ENCODE assay signal across 10 cellular contexts in genomic region chr11:9001736-9002135, GRCh38. TPM values are rescaled to one million over a fixed set of nuclear protein-coding genes. Genes with fewer than 3 reads are reported as not detected.
DNase-seq lines count a peak whose midpoint lies in the region; ATAC-seq and TF ChIP-seq lines count a peak whose summit lies in the region.
"Had no signal": no experiment of that assay in that cellular context is flagged by ENCODE, and none has a peak within 500 bp of the region (broad histone marks: within the 10 kb centered on the region; RNA-seq: fewer than 3 reads in every experiment).

No MANE protein-coding gene starts in this region.

- intact Hi-C loops in activated T-helper 1 cell treated with anti-CD3 and anti-CD28 coated beads, Interleukin-12 subunit alpha, Interleukin-12 subunit beta, Interleukin-2, Interleukin-4 antibody, amounts not matched to agents 30 ng/mL and 10 ng/mL and 1 ng/mL, durations not matched to agents 14 hours and 24 hours and 36 hours (cut with micrococcal nuclease) = loop anchor here (1.0 to 10.0 kb wide), 13 partner anchors 15 to 1293 kb away; partner anchors contain the start of genes IPO7, RPL27A, SBF2 and TMEM41B
- intact Hi-C loops in left lung (cut with DNase I) = no loop called here

- ATAC-seq in left lung = peak; percentile 70
- no peak for ATAC-seq in GM18519 (IDR thresholded peaks at IDR 0.05; ENCODE audit: low FRiP score, unreplicated experiment)

- H3K4me1 Mint-ChIP-seq in activated T-helper 1 cell treated with anti-CD3 and anti-CD28 coated beads, Interleukin-12 subunit alpha, Interleukin-12 subunit beta, Interleukin-2, Interleukin-4 antibody, amounts not matched to agents 30 ng/mL and 10 ng/mL and 1 ng/mL, durations not matched to agents 14 hours and 24 hours and 36 hours (ENCODE audit: low read depth) = peaks cover 31% of the 10 kb centered on the region

- H3K9me3 Mint-ChIP-seq in activated T-helper 1 cell treated with anti-CD3 and anti-CD28 coated beads, Interleukin-12 subunit alpha, Interleukin-12 subunit beta, Interleukin-2, Interleukin-4 antibody, amounts not matched to agents 30 ng/mL and 10 ng/mL and 1 ng/mL, durations not matched to agents 14 hours and 24 hours and 36 hours = no peaks in the 10 kb centered on the region

- peaks cover 18 to 31% of the 10 kb centered on the region in 2 donors for H3K4me1 ChIP-seq in left lung

- no peak for TF ChIP-seq CTCF in NB4 (IDR thresholded peaks at IDR 0.05; ENCODE audit: low read depth, low read length)
- no peak for TF ChIP-seq CTCF in left lung (IDR thresholded peaks at IDR 0.05)
- no peak for TF ChIP-seq CTCF in GM20000 (IDR thresholded peaks at IDR 0.05; ENCODE audit: extremely low read depth, missing control alignments)

- H3K27ac Mint-ChIP-seq in activated T-helper 1 cell treated with anti-CD3 and anti-CD28 coated beads, Interleukin-12 subunit alpha, Interleukin-12 subunit beta, Interleukin-2, Interleukin-4 antibody, amounts not matched to agents 30 ng/mL and 10 ng/mL and 1 ng/mL, durations not matched to agents 14 hours and 24 hours and 36 hours = peak overlapping the region; percentile 16

- H3K27me3 Mint-ChIP-seq in activated T-helper 1 cell treated with anti-CD3 and anti-CD28 coated beads, Interleukin-12 subunit alpha, Interleukin-12 subunit beta, Interleukin-2, Interleukin-4 antibody, amounts not matched to agents 30 ng/mL and 10 ng/mL and 1 ng/mL, durations not matched to agents 14 hours and 24 hours and 36 hours (ENCODE audit: insufficient read depth) = peaks cover 28% of the 10 kb centered on the region

- peaks cover 1% of the 10 kb centered on the region for H3K36me3 Mint-ChIP-seq in activated T-helper 1 cell treated with anti-CD3 and anti-CD28 coated beads, Interleukin-12 subunit alpha, Interleukin-12 subunit beta, Interleukin-2, Interleukin-4 antibody, amounts not matched to agents 30 ng/mL and 10 ng/mL and 1 ng/mL, durations not matched to agents 14 hours and 24 hours and 36 hours (ENCODE audit: low read depth)

- no peaks in the 10 kb centered on the region for H3K9me3 ChIP-seq in left lung
- H3K9me3 ChIP-seq: stomach had no signal

- H3K27me3 ChIP-seq in left lung = peaks cover 30 to 53% of the 10 kb centered on the region in 2 donors

- H3K4me3 ChIP-seq in NB4 (ENCODE audit: low read depth, low read length) (peak overlapping the region; percentile 67), left lung (no peak overlapping the region)
- H3K4me3 ChIP-seq: stomach had no signal

- no peak for TF ChIP-seq POLR2A in NB4 (IDR thresholded peaks at IDR 0.05; ENCODE audit: extremely low read depth, insufficient read length)

- no peak overlapping the region for H3K4me3 Mint-ChIP-seq in activated T-helper 1 cell treated with anti-CD3 and anti-CD28 coated beads, Interleukin-12 subunit alpha, Interleukin-12 subunit beta, Interleukin-2, Interleukin-4 antibody, amounts not matched to agents 30 ng/mL and 10 ng/mL and 1 ng/mL, durations not matched to agents 14 hours and 24 hours and 36 hours

- DNase-seq in AG08396 (ENCODE audit: low spot score) (peak; percentile 78), NB4 (ENCODE audit: low read depth) (peak; percentile 90), left lung (peak in 1 of 2 donors; percentile 38), SHP77 treated with DMSO at 0.1 percent for 48 hours (lab: John Stamatoyannopoulos, UW) (no peak), GM20000 (ENCODE audit: low spot score) (no peak), DMS53 (lab: John Stamatoyannopoulos, UW) (no peak)
- peak; percentile 41 for DNase-seq in activated T-helper 1 cell treated with anti-CD3 and anti-CD28 coated beads, Interleukin-12 subunit alpha, Interleukin-12 subunit beta, Interleukin-2, Interleukin-4 antibody, amounts not matched to agents 30 ng/mL and 10 ng/mL and 1 ng/mL, durations not matched to agents 14 hours and 24 hours and 36 hours (ENCODE audit: low spot score)
- DNase-seq: NCI-H1417, stomach had no signal

- peak overlapping the region in 1 of 2 donors; percentile 50 for H3K27ac ChIP-seq in left lung
- H3K27ac ChIP-seq: stomach had no signal

- H3K36me3 ChIP-seq in left lung = no peaks in the 10 kb centered on the region
- H3K36me3 ChIP-seq: stomach had no signal

RNA-seq across cellular contexts. Expression of gene NRIP3, which starts 2.1 kb away (rescaled TPM):
- total RNA-seq in activated T-helper 1 cell treated with anti-CD3 and anti-CD28 coated beads, Interleukin-12 subunit alpha, Interleukin-12 subunit beta, Interleukin-2, Interleukin-4 antibody, amounts not matched to agents 30 ng/mL and 10 ng/mL and 1 ng/mL, durations not matched to agents 14 hours and 24 hours and 36 hours = 4.4 and 4.8 TPM in 2 replicates
- total RNA-seq in left lung = 1 to 10 TPM; 1.1 to 2.3 TPM

RNA-seq across cellular contexts. Expression of gene TMEM9B, which starts 37.5 kb away (rescaled TPM):
- 27.0 and 31.3 TPM in 2 replicates for total RNA-seq in activated T-helper 1 cell treated with anti-CD3 and anti-CD28 coated beads, Interleukin-12 subunit alpha, Interleukin-12 subunit beta, Interleukin-2, Interleukin-4 antibody, amounts not matched to agents 30 ng/mL and 10 ng/mL and 1 ng/mL, durations not matched to agents 14 hours and 24 hours and 36 hours
- 10 to 100 TPM; 54.2 to 61.7 TPM for total RNA-seq in left lung

RNA-seq across cellular contexts. Expression of gene ASCL3, which starts 58.9 kb away (rescaled TPM):
- total RNA-seq in activated T-helper 1 cell treated with anti-CD3 and anti-CD28 coated beads, Interleukin-12 subunit alpha, Interleukin-12 subunit beta, Interleukin-2, Interleukin-4 antibody, amounts not matched to agents 30 ng/mL and 10 ng/mL and 1 ng/mL, durations not matched to agents 14 hours and 24 hours and 36 hours = not detected in 2 replicates
- not detected for total RNA-seq in left lung

Comparison
In these comparisons a context has a peak if more than half of its experiments do, and no peak if none do; other contexts are left out.
1. DNase-seq: peak in AG08396 (single experiment), NB4 (single experiment) and activated T-helper 1 cell treated with anti-CD3 and anti-CD28 coated beads, Interleukin-12 subunit alpha, Interleukin-12 subunit beta, Interleukin-2, Interleukin-4 antibody, amounts not matched to agents 30 ng/mL and 10 ng/mL and 1 ng/mL, durations not matched to agents 14 hours and 24 hours and 36 hours (single experiment); none in SHP77 treated with DMSO at 0.1 percent for 48 hours (single experiment), GM20000 (single experiment) and DMS53 (single experiment).